ENCODE assay signal across 1 cellular context in the genomic region with DNA sequence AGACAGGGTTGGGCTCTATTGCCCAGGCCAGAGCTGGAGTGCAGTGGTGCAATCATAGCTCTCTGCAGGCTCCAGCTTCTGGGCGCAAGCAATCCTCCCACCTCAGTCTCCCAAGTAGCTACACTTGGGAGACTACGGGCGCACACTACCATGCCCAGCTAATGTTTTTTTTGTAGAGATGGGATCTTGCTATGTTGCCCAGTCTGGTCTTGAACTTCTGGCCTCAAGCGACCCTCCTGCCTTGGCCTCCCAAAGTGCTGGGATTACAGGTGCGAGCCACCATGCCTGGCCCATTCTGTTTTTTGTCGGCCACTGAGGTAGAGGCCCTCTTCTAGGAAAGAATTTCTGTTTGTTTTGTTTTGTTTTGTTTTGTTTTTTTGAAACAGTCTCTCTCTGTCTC.
TF ChIP-seq lines count a peak whose summit lies in the region.

No MANE protein-coding gene starts in this region.

TF ChIP-seq in K562, 482 proteins besides CTCF, POLR2A, EP300 and RAD21:
- TF ChIP-seq NCOA1 (IDR thresholded peaks at IDR 0.05; ENCODE audit: low read depth) = no peak
- no peak for TF ChIP-seq RFX5 (IDR thresholded peaks at IDR 0.05; ENCODE audit: low read depth, low read length)
- TF ChIP-seq ZBTB7A (IDR thresholded peaks at IDR 0.05; ENCODE audit: borderline replicate concordance, control insufficient read depth, low read depth, low read length) = no peak
- TF ChIP-seq TCF7L2 (IDR thresholded peaks at IDR 0.05; ENCODE audit: low read depth, low read length) = no peak
- no peak for TF ChIP-seq HMG20A (CRISPR knock-in tag; conservative IDR thresholded peaks at IDR 0.05)
- no peak for TF ChIP-seq CBX5 (IDR thresholded peaks at IDR 0.05; ENCODE audit: borderline replicate concordance, low read depth)
- TF ChIP-seq ZNF121 (CRISPR knock-in tag; conservative IDR thresholded peaks at IDR 0.05) = peak; percentile 93
- no peak for TF ChIP-seq MIER1 (IDR thresholded peaks at IDR 0.05; ENCODE audit: low read depth)
- TF ChIP-seq EWSR1 (IDR thresholded peaks at IDR 0.05; ENCODE audit: borderline replicate concordance, low read depth, partially characterized antibody) = no peak
